In the genomic region with DNA sequence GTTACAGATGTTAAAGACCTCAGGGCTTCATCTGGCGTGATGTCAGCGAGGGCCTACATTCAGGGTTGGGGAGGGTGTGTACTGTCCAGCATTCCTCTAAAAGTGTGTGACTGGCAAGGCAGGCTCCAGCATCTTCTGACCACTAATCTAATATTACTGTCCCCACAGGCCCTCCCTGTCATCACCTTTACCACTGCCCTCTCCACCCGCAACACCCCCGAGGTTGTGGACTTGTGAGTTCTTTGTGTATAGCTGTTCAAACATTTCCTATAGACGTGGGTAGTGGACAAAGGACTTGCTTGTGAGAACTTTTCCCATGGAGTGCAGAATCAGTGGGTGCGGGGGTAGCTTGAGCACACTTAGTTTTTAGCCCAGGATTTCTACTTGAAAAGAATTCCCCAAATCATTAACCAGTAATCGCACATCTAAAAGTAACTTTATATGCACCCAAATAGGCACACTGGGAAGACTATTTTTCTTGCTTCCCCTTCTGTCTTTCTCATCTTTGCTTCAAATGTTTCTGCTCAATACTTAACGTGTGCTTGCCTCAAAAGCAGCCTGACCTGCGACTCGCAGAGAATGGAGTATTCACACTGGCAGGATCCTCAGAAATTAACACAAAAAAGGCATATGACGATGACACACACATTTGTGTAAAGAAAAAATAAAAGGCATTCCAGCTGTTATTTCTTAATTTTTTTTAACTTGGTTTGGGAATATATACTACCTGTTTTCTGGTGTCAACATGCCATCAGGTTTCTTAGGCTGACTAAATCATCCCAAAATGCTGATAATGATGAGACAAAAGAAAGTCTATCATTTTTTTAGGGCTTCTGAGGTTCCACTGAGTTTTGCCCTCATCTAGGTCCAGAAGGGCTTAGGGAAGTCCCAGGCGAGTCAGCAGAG, we compare ENCODE assay signal across 11 cellular contexts.
DNase-seq lines count a peak whose midpoint lies in the region; ATAC-seq and TF ChIP-seq lines count a peak whose summit lies in the region.
"Had no signal": no experiment of that assay in that cellular context is flagged by ENCODE, and none has a peak within 500 bp of the region (broad histone marks: within the 10 kb centered on the region; RNA-seq: fewer than 3 reads in every experiment).

No MANE protein-coding gene starts in this region.

- ATAC-seq in RWPE2 (ENCODE audit: low read depth) (no peak), HG02763 (IDR thresholded peaks at IDR 0.05; ENCODE audit: unreplicated experiment) (no peak), GM18867 (IDR thresholded peaks at IDR 0.05; ENCODE audit: unreplicated experiment) (no peak), omental fat pad (ENCODE audit: low FRiP score) (no peak)

- no peaks in the 10 kb centered on the region for H3K9me3 Mint-ChIP-seq in endothelial cell (ENCODE audit: unreplicated experiment)
- H3K9me3 Mint-ChIP-seq: IgD-negative memory B cell had no signal

- H3K9ac ChIP-seq in parathyroid adenoma: no peak overlapping the region

- H3K4me3 Mint-ChIP-seq in endothelial cell (ENCODE audit: unreplicated experiment): peak overlapping the region; percentile 21
- H3K4me3 Mint-ChIP-seq: IgD-negative memory B cell had no signal

- peaks cover 33% of the 10 kb centered on the region for H3K4me1 Mint-ChIP-seq in endothelial cell (ENCODE audit: unreplicated experiment)

- H3K4me2 ChIP-seq in parathyroid adenoma (ENCODE audit: low read length): peak overlapping the region; percentile 52

- H3K9me3 ChIP-seq in RWPE2 (ENCODE audit: severe bottlenecking) (no peaks in the 10 kb centered on the region), parathyroid adenoma (ENCODE audit: control insufficient read depth, low read length) (no peaks in the 10 kb centered on the region)

- H3K4me1 ChIP-seq in RWPE2 (ENCODE audit: insufficient read depth, poor library complexity, severe bottlenecking) (peaks cover 68% of the 10 kb centered on the region), parathyroid adenoma (peaks cover 54% of the 10 kb centered on the region)

- peak overlapping the region; percentile 61 for H2AFZ ChIP-seq in parathyroid adenoma

- peak overlapping the region; percentile 83 for H3K27ac Mint-ChIP-seq in endothelial cell (ENCODE audit: unreplicated experiment)
- H3K27ac Mint-ChIP-seq: IgD-negative memory B cell had no signal

- peak; percentile 72 for DNase-seq in COLO829 (ENCODE audit: low spot score)
- DNase-seq in RWPE2 (ENCODE audit: low spot score): no peak
- DNase-seq in endothelial cell (ENCODE audit: low spot score): no peak
- DNase-seq in KG1 (lab: John Stamatoyannopoulos, UW): no peak
- no peak for DNase-seq in omental fat pad (ENCODE audit: low spot score)
- DNase-seq: glutamatergic neuron, occipital lobe had no signal

- peaks cover 6% of the 10 kb centered on the region for H3K36me3 Mint-ChIP-seq in endothelial cell (ENCODE audit: low read depth, unreplicated experiment)

- no peak for TF ChIP-seq CTCF in RWPE2 (IDR thresholded peaks at IDR 0.05; ENCODE audit: poor library complexity, severe bottlenecking)
- no peak for TF ChIP-seq CTCF in endothelial cell (IDR thresholded peaks at IDR 0.05; ENCODE audit: unreplicated experiment)
- TF ChIP-seq CTCF in parathyroid adenoma (IDR thresholded peaks at IDR 0.05): no peak
- no peak for TF ChIP-seq CTCF in omental fat pad (IDR thresholded peaks at IDR 0.05)

- H3K27ac ChIP-seq in RWPE2 (ENCODE audit: poor library complexity, severe bottlenecking): peak overlapping the region; percentile 98
- peak overlapping the region; percentile 74 for H3K27ac ChIP-seq in parathyroid adenoma

- no peaks in the 10 kb centered on the region for H3K27me3 ChIP-seq in RWPE2 (ENCODE audit: insufficient read depth, poor library complexity, severe bottlenecking)
- no peaks in the 10 kb centered on the region for H3K27me3 ChIP-seq in parathyroid adenoma (ENCODE audit: control insufficient read depth, insufficient read depth, low read length)

- peaks cover 10% of the 10 kb centered on the region for H3K27me3 Mint-ChIP-seq in endothelial cell (ENCODE audit: unreplicated experiment)
- H3K27me3 Mint-ChIP-seq: IgD-negative memory B cell had no signal

- no peaks in the 10 kb centered on the region for H3K79me2 ChIP-seq in parathyroid adenoma

- H3K36me3 ChIP-seq in RWPE2 (ENCODE audit: low read depth) (no peaks in the 10 kb centered on the region), parathyroid adenoma (ENCODE audit: control insufficient read depth, insufficient read depth, low read length) (no peaks in the 10 kb centered on the region)

- H3K4me3 ChIP-seq in RWPE2 (ENCODE audit: severe bottlenecking) (no peak overlapping the region), parathyroid adenoma (ENCODE audit: low read depth, low read length) (peak overlapping the region; percentile 20)
